Comparison of ENCODE assay signal across 25 cellular contexts in genomic region chr17:82428546-82428945, GRCh38. TPM values are rescaled to one million over a fixed set of nuclear protein-coding genes. Genes with fewer than 3 reads are reported as not detected.
"Had no signal": no experiment of that assay in that cellular context is flagged by ENCODE, and none has a peak within 500 bp of the region (broad histone marks: within the 10 kb centered on the region; RNA-seq: fewer than 3 reads in every experiment).

No MANE protein-coding gene starts in this region.

- H3K4me1 ChIP-seq: adrenal gland, parathyroid adenoma, upper lobe of left lung had no signal

- H3K4me3 Mint-ChIP-seq: activated CD8-positive, alpha-beta T cell treated with anti-CD3 and anti-CD28 coated beads for 36 hours; activated naive CD4-positive, alpha-beta T cell treated with anti-CD3 and anti-CD28 coated beads, Interleukin-2, amount 50 U/mL, for 24 hours; nephron progenitor cell had no signal

- H3K27me3 ChIP-seq: adrenal gland, upper lobe of left lung had no signal

- H3K36me3 ChIP-seq: thoracic aorta had no signal

- FAIRE-seq: astrocyte, small intestine had no signal

- ATAC-seq: activated CD8-positive, alpha-beta T cell treated with anti-CD3 and anti-CD28 coated beads for 36 hours; left ventricle myocardium superior; sciatic nerve had no signal

- H3K9me3 Mint-ChIP-seq: activated CD4-positive, alpha-beta T cell treated with anti-CD3 and anti-CD28 coated beads, Interleukin-2, amount 10 ng/mL, durations not matched to agents 7 days and 5 days; activated CD8-positive, alpha-beta T cell treated with anti-CD3 and anti-CD28 coated beads for 36 hours; activated naive CD4-positive, alpha-beta T cell treated with anti-CD3 and anti-CD28 coated beads, Interleukin-2, amount 50 U/mL, for 24 hours; nephron progenitor cell had no signal

- H3K4me3 ChIP-seq: adrenal gland, thoracic aorta, upper lobe of left lung had no signal

- H3K27ac ChIP-seq: adrenal gland, parathyroid adenoma, thoracic aorta, upper lobe of left lung had no signal

- H3K27me3 Mint-ChIP-seq: activated CD4-positive, alpha-beta T cell treated with anti-CD3 and anti-CD28 coated beads, Interleukin-2, amount 10 ng/mL, durations not matched to agents 7 days and 5 days; activated CD8-positive, alpha-beta T cell treated with anti-CD3 and anti-CD28 coated beads for 36 hours; activated naive CD4-positive, alpha-beta T cell treated with anti-CD3 and anti-CD28 coated beads, Interleukin-2, amount 50 U/mL, for 24 hours had no signal

- H3K9ac ChIP-seq: parathyroid adenoma had no signal

- H3K79me2 ChIP-seq: parathyroid adenoma had no signal

- DNase-seq: activated CD4-positive, alpha-beta T cell treated with anti-CD3 and anti-CD28 coated beads, Interleukin-2, amount 10 ng/mL, durations not matched to agents 7 days and 5 days; activated CD4-positive, CD25-positive, alpha-beta regulatory T cell treated with anti-CD3 and anti-CD28 coated beads, Interleukin-2, amount 50 U/mL, for 72 hours; activated CD8-positive, alpha-beta T cell treated with anti-CD3 and anti-CD28 coated beads for 36 hours; activated gamma-delta T cell treated with Interleukin-2 at 50 U/mL for 16 hours; activated T-cell treated with anti-CD3 and anti-CD28 coated beads, Interleukin-2, amount 50 U/mL, for 1 hour; adrenal gland; central memory CD4-positive, alpha-beta T cell; effector memory CD4-positive, alpha-beta T cell; foreskin melanocyte; left ventricle myocardium superior; mammary epithelial cell; midbrain; nephron progenitor cell; nucleus accumbens; small intestine; stimulated activated CD4-positive, alpha-beta T cell treated with anti-CD3 and anti-CD28 coated beads, Interleukin-15, amount 100 ng/mL, for 24 hours; stimulated activated naive CD4-positive, alpha-beta T cell had no signal

- H3K9me3 ChIP-seq: adrenal gland, thoracic aorta, upper lobe of left lung had no signal

- H3K27ac Mint-ChIP-seq: activated CD8-positive, alpha-beta T cell treated with anti-CD3 and anti-CD28 coated beads for 36 hours; nephron progenitor cell had no signal

RNA-seq across cellular contexts. Expression of gene UTS2R, which starts 57.0 kb away (rescaled TPM):
- total RNA-seq: activated CD4-positive, alpha-beta T cell treated with anti-CD3 and anti-CD28 coated beads, Interleukin-2, amount 10 ng/mL, durations not matched to agents 7 days and 5 days; activated CD8-positive, alpha-beta T cell treated with anti-CD3 and anti-CD28 coated beads for 36 hours; adrenal gland; astrocyte; dermis microvascular lymphatic vessel endothelial cell; mammary epithelial cell; sciatic nerve had no signal
- polyA plus RNA-seq: adrenal gland, esophagus, mammary epithelial cell, small intestine had no signal
